In the genomic region with DNA sequence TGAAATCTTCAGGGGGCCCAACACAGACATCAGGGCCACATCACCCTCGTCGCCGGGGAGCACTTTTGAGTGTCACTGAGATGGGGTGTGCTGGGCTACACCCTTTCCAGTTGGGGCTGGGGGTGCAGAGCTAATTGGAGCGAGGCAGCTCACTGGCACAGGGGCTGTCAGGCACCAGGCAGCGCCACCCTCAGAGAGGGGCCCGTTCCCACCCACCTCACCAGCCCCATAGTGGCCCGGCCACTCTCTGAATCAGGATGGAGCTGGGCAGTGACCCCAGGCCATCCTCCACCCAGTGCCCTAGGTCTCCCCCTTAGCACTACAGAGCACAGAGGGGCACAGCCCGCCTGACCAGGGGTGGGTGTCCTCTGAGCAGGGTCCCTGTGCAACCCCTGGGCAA, we compare ENCODE assay signal across 27 cellular contexts.
"Had no signal": no experiment of that assay in that cellular context is flagged by ENCODE, and none has a peak within 500 bp of the region (broad histone marks: within the 10 kb centered on the region; RNA-seq: fewer than 3 reads in every experiment).

No MANE protein-coding gene starts in this region.

- DNase-seq: colonic mucosa; cortex of kidney; dermis blood vessel endothelial cell; effector CD4-positive, alpha-beta T cell; effector CD8-positive, alpha-beta T cell; effector memory CD4-positive, alpha-beta T cell; effector memory CD8-positive, alpha-beta T cell; endodermal cell; esophagus squamous epithelium; foreskin fibroblast; foreskin keratinocyte; foreskin melanocyte; gastrocnemius medialis; glutamatergic neuron; head of caudate nucleus; heart left ventricle; heart right ventricle had no signal

- ATAC-seq: effector memory CD8-positive, alpha-beta T cell; esophagus mucosa; foreskin keratinocyte; gastrocnemius medialis; gastroesophageal sphincter; heart left ventricle; heart right ventricle had no signal

- H3K36me3 ChIP-seq: colonic mucosa, esophagus muscularis mucosa, esophagus squamous epithelium, gastrocnemius medialis, gastroesophageal sphincter, heart left ventricle, heart right ventricle had no signal

- H2AFZ ChIP-seq: hepatocyte had no signal

- H3K4me2 ChIP-seq: hepatocyte had no signal

- H3K9me3 ChIP-seq: colonic mucosa, esophagus muscularis mucosa, esophagus squamous epithelium, gastrocnemius medialis, gastroesophageal sphincter, heart left ventricle, heart right ventricle had no signal

- FAIRE-seq: endometrium, endothelial cell of umbilical vein, frontal cortex had no signal

- H3K4me3 ChIP-seq: colonic mucosa, coronary artery, dorsolateral prefrontal cortex, esophagus muscularis mucosa, esophagus squamous epithelium, gastrocnemius medialis, gastroesophageal sphincter, heart left ventricle, heart right ventricle, hepatocyte had no signal

- H3K27ac ChIP-seq: colonic mucosa, coronary artery, dorsolateral prefrontal cortex, epithelial cell of prostate, esophagus muscularis mucosa, esophagus squamous epithelium, foreskin keratinocyte, gastrocnemius medialis, gastroesophageal sphincter, heart left ventricle, heart right ventricle, hepatocyte had no signal

- H3K79me2 ChIP-seq: hepatocyte had no signal

- H3K4me1 ChIP-seq: colonic mucosa, esophagus muscularis mucosa, esophagus squamous epithelium, foreskin keratinocyte, gastrocnemius medialis, gastroesophageal sphincter, heart left ventricle, heart right ventricle had no signal

- H3K27me3 ChIP-seq: colonic mucosa, dorsolateral prefrontal cortex, foreskin keratinocyte, gastrocnemius medialis, hepatocyte had no signal
